9 cellular contexts compared by ENCODE assay signal in genomic region chr13:30125422-30126073, GRCh38.
DNase-seq lines count a peak whose midpoint lies in the region; ATAC-seq and TF ChIP-seq lines count a peak whose summit lies in the region.
"Had no signal": no experiment of that assay in that cellular context is flagged by ENCODE, and none has a peak within 500 bp of the region (broad histone marks: within the 10 kb centered on the region; RNA-seq: fewer than 3 reads in every experiment).

No MANE protein-coding gene starts in this region.

- H3K27me3 ChIP-seq in PC-3 (ENCODE audit: low read length) (no peaks in the 10 kb centered on the region), sigmoid colon (no peaks in the 10 kb centered on the region)

- ATAC-seq in PC-3 (peak; percentile 98), HG03139 (IDR thresholded peaks at IDR 0.05; ENCODE audit: unreplicated experiment) (no peak), GM18861 (IDR thresholded peaks at IDR 0.05; ENCODE audit: unreplicated experiment) (no peak)
- ATAC-seq: activated T-helper 17 cell treated with anti-CD3 and anti-CD28 coated beads, Interleukin-2, amount 50 U/mL, for 72 hours had no signal

- no peaks in the 10 kb centered on the region for H3K9me2 ChIP-seq in PC-3 (replicated peaks; ENCODE audit: low read length)

- peak; percentile 75 for DNase-seq in ELR (ENCODE audit: low read depth)
- DNase-seq in PC-3: peak; percentile 89
- peak; percentile 96 for DNase-seq in fibroblast of mammary gland (ENCODE audit: low read depth)
- DNase-seq in sigmoid colon: peak; percentile 90
- no peak for DNase-seq in foreskin melanocyte
- DNase-seq in 8988T: no peak

- no peak for TF ChIP-seq POLR2A in sigmoid colon (IDR thresholded peaks at IDR 0.05)

- CTCF ChIA-PET in PC-3 (lab: Charles Lee): interaction anchor here (0.9 kb wide), 1 partner anchor 11 kb away, joined by 3 read pairs; no protein-coding TSS in a partner anchor

- WGBS in sigmoid colon, 2 donors: 36 to 45% methylated on average over 5 of the region's 5 CpGs

- H3K4me1 ChIP-seq in PC-3 (ENCODE audit: insufficient read depth, low read length): peaks cover 16% of the 10 kb centered on the region
- peaks cover 0 to 66% (median 62%) of the 10 kb centered on the region in 4 donors for H3K4me1 ChIP-seq in sigmoid colon

- H3K27ac ChIP-seq in PC-3 (ENCODE audit: low read length): no peak overlapping the region
- peak overlapping the region; percentile 64 to 91 (median 82) for H3K27ac ChIP-seq in sigmoid colon

- POLR2A ChIA-PET in PC-3 (lab: Charles Lee; ENCODE audit: unreplicated experiment): interaction anchor here (0.7 kb wide), 1 partner anchor 369 kb away, joined by 3 read pairs; no protein-coding TSS in a partner anchor

- no peak overlapping the region for H3K9ac ChIP-seq in PC-3 (ENCODE audit: low read length)

- H2AFZ ChIP-seq in PC-3 (ENCODE audit: low read length): no peak overlapping the region

- BruUV-seq in PC-3 (replicated peaks; lab: Mats Ljungman, UMichigan): no TSS peak

- intact Hi-C loops in PC-3 (cut with micrococcal nuclease): no loop called here
- intact Hi-C loops in sigmoid colon (cut with DNase I): loop anchor here (5.0 kb wide), 3 partner anchors 217 to 492 kb away; partner anchors contain the start of gene USPL1

- H3K36me3 ChIP-seq in PC-3 (ENCODE audit: low read depth, low read length): no peaks in the 10 kb centered on the region
- H3K36me3 ChIP-seq in sigmoid colon: no peaks in the 10 kb centered on the region

- H3K79me2 ChIP-seq in PC-3 (ENCODE audit: low read length): no peaks in the 10 kb centered on the region

- H3F3A ChIP-seq in PC-3 (ENCODE audit: low read length, unreplicated experiment): peaks cover 4% of the 10 kb centered on the region

- H3K9me3 ChIP-seq in PC-3 (ENCODE audit: low read length): no peaks in the 10 kb centered on the region
- no peaks in the 10 kb centered on the region for H3K9me3 ChIP-seq in sigmoid colon

- peak overlapping the region; percentile 38 for H3K4me2 ChIP-seq in PC-3 (ENCODE audit: low read length)

- peak; percentile 72 to 97 (median 88) for TF ChIP-seq EP300 in sigmoid colon (IDR thresholded peaks at IDR 0.05)

- TF ChIP-seq CTCF in PC-3 (conservative IDR thresholded peaks at IDR 0.05; ENCODE audit: low read depth, low read length): no peak
- TF ChIP-seq CTCF in fibroblast of mammary gland (conservative IDR thresholded peaks at IDR 0.05; ENCODE audit: control insufficient read depth, insufficient read depth, low read depth, low read length): no peak
- no peak for TF ChIP-seq CTCF in sigmoid colon (IDR thresholded peaks at IDR 0.05)

- H4K20me1 ChIP-seq in PC-3 (ENCODE audit: low read length): no peaks in the 10 kb centered on the region

- no peak overlapping the region for H3K4me3 ChIP-seq in PC-3 (ENCODE audit: low read length)
- no peak overlapping the region for H3K4me3 ChIP-seq in fibroblast of mammary gland (ENCODE audit: control insufficient read depth, low read depth, low read length)
- no peak overlapping the region for H3K4me3 ChIP-seq in sigmoid colon

Comparison
In these comparisons a context has a peak if more than half of its experiments do, and no peak if none do; other contexts are left out.
1. DNase-seq: peak in ELR (single experiment), PC-3 (single experiment), fibroblast of mammary gland (single experiment) and sigmoid colon (single experiment); none in foreskin melanocyte (single experiment) and 8988T (single experiment).